Comparison of ENCODE assay signal across 8 cellular contexts in genomic region chr1:229558460-229559335, GRCh38. TPM values are rescaled to one million over a fixed set of nuclear protein-coding genes. Genes with fewer than 3 reads are reported as not detected.
DNase-seq lines count a peak whose midpoint lies in the region; TF ChIP-seq lines count a peak whose summit lies in the region.

Gene ABCB10 (minus strand): TSS chr1:229558707. CDS start chr1:229558652, 55 bp downstream.

- CTCF ChIA-PET in GM10248 (lab: Yijun Ruan, JAX), result interaction anchor here (0.7 to 2.9 kb wide), 29 partner anchors 10 to 551 kb away, joined by 3 to 20 read pairs (median 4); partner anchors contain the start of gene NUP133
- CTCF ChIA-PET in SK-N-SH (lab: Yijun Ruan, JAX), result interaction anchor here (0.6 to 3.7 kb wide), 31 partner anchors 9 to 865 kb away, joined by 3 to 42 read pairs (median 4); partner anchors contain the start of genes NUP133, TAF5L and URB2

- H3K4me1 ChIP-seq in SK-N-SH (ENCODE audit: control insufficient read depth in 1 of 2, insufficient read depth in 2 of 2, low read depth in 1 of 2, low read length in 1 of 2), result peaks cover 0 to 14% of the 10 kb centered on the region in 2 experiments; a peak in 2 of 4 replicates

- no peak; a peak in 1 of 4 replicates for TF ChIP-seq EP300 in SK-N-SH (IDR thresholded peaks at IDR 0.05; ENCODE audit: borderline replicate concordance in 1 of 2, low read depth in 1 of 2, low read length in 1 of 2)

- POLR2A ChIA-PET in GM10248 (lab: Yijun Ruan, JAX) (interaction anchor here (0.9 kb wide), 1 partner anchor 551 kb away, joined by 4 read pairs; no protein-coding TSS in a partner anchor), SK-N-SH (lab: Yijun Ruan, JAX) (interaction anchor here (0.9 to 1.2 kb wide), 5 partner anchors 31 to 69 kb away, joined by 4 to 9 read pairs (median 4); partner anchors contain the start of genes NUP133, TAF5L and URB2)

- peak; percentile 97 for DNase-seq in GM10248 (ENCODE audit: extremely low spot score)
- peak; percentile 94 for DNase-seq in HFFc6
- peak; percentile 95 for DNase-seq in NAMALWA (ENCODE audit: low spot score)
- DNase-seq in SK-N-SH, result peak; percentile 98
- DNase-seq in activated naive CD4-positive, alpha-beta T cell treated with anti-CD3 and anti-CD28 coated beads, Interleukin-2, amount 50 U/mL, for 16 hours, result peak; percentile 87
- peak; percentile 96 for DNase-seq in globus pallidus (ENCODE audit: low spot score)
- DNase-seq in occipital lobe (lab: John Stamatoyannopoulos, UW), result peak; percentile 95

- H3K9me2 ChIP-seq in SK-N-SH, result no peaks in the 10 kb centered on the region

- H3F3A ChIP-seq in SK-N-SH (replicated peaks; ENCODE audit: insufficient read depth), result no peaks in the 10 kb centered on the region

- no peaks in the 10 kb centered on the region for H3K27me3 ChIP-seq in SK-N-SH (ENCODE audit: insufficient read depth)

- H3K27ac Mint-ChIP-seq in HFFc6, result peak within 1 kb of the TSS; percentile 76

- no peaks in the 10 kb centered on the region for H3K9me3 ChIP-seq in SK-N-SH

- H3K4me3 Mint-ChIP-seq in HFFc6, result peak within 1 kb of the TSS; percentile 92

- peak within 1 kb of the TSS; percentile 93 for H3K4me2 ChIP-seq in SK-N-SH

- H3K27ac ChIP-seq in SK-N-SH (ENCODE audit: low read depth in 2 of 2, low read length in 1 of 2) (peak within 1 kb of the TSS; percentile 65 to 75), temporal lobe (ENCODE audit: low read depth, low read length) (peak within 1 kb of the TSS; percentile 56)

- H3K36me3 Mint-ChIP-seq in HFFc6 (ENCODE audit: low read depth), result no peaks in the 10 kb centered on the region

- no peaks in the 10 kb centered on the region; the same call in 1 of the 2 replicates for H3K27me3 Mint-ChIP-seq in HFFc6 (ENCODE audit: insufficient read depth)

- peaks cover 3% of the 10 kb centered on the region for H4K20me1 ChIP-seq in SK-N-SH (ENCODE audit: insufficient read depth)

- 0 out of 2 replicates have a peak, but pooled peaks have one; percentile 35 for TF ChIP-seq RAD21 in SK-N-SH (IDR thresholded peaks at IDR 0.05; ENCODE audit: low read length)

- peak within 1 kb of the TSS; percentile 66 for H3K9ac ChIP-seq in SK-N-SH

- WGBS in SK-N-SH (ENCODE audit: low lambda C conversion rate), result under 1% methylated on average over 12 of the region's 109 CpGs

- H3K9me3 Mint-ChIP-seq in HFFc6, result no peaks in the 10 kb centered on the region

- H3K4me3 ChIP-seq in SK-N-SH (ENCODE audit: low read depth in 2 of 2, low read length in 1 of 2), result peak within 1 kb of the TSS; percentile 72 to 90

- H3K36me3 ChIP-seq in SK-N-SH (replicated peaks in 1 of 2; ENCODE audit: control insufficient read depth in 1 of 2, insufficient read depth in 2 of 2, low read length in 1 of 2), result no peaks in the 10 kb centered on the region

- peaks cover 52% of the 10 kb centered on the region for H3K4me1 Mint-ChIP-seq in HFFc6 (ENCODE audit: low read depth)

- peaks cover 43% of the 10 kb centered on the region for H3K79me2 ChIP-seq in SK-N-SH (ENCODE audit: insufficient read depth)

- peak within 1 kb of the TSS; percentile 96 for H2AFZ ChIP-seq in SK-N-SH (ENCODE audit: low read depth)

- TF ChIP-seq CTCF in GM10248 (IDR thresholded peaks at IDR 0.05; ENCODE audit: control extremely low read depth, extremely low read depth, low read depth, missing control alignments) (peak; percentile 88), HFFc6 (IDR thresholded peaks at IDR 0.05) (peak; percentile 89), SK-N-SH (IDR thresholded peaks at IDR 0.05) (peak; percentile 84)

TF ChIP-seq in SK-N-SH, 30 proteins besides CTCF, POLR2A, EP300 and RAD21:
- TF ChIP-seq PBX3 (IDR thresholded peaks at IDR 0.05), result peak; percentile 19; the same call in 1 of the 2 replicates
- no peak for TF ChIP-seq RXRA (IDR thresholded peaks at IDR 0.05; ENCODE audit: borderline replicate concordance, low read depth)
- TF ChIP-seq FOSL2 (IDR thresholded peaks at IDR 0.05; ENCODE audit: borderline replicate concordance, low read depth), result no peak
- TF ChIP-seq MAX (IDR thresholded peaks at IDR 0.05; ENCODE audit: low read depth), result peak; percentile 90
- TF ChIP-seq CHD2 (IDR thresholded peaks at IDR 0.05; ENCODE audit: low read length, partially characterized antibody), result no peak
- TF ChIP-seq GABPA (IDR thresholded peaks at IDR 0.05; ENCODE audit: low read depth), result peak; percentile 34; the same call in 1 of the 2 replicates
- peak; percentile 83 for TF ChIP-seq SIN3A (IDR thresholded peaks at IDR 0.05; ENCODE audit: borderline replicate concordance, low read depth, low read length)
- TF ChIP-seq RCOR1 (IDR thresholded peaks at IDR 0.05; ENCODE audit: low read length), result 0 out of 2 replicates have a peak, but pooled peaks have one; percentile 20
- TF ChIP-seq YY1 (IDR thresholded peaks at IDR 0.05; ENCODE audit: low read depth), result peak; percentile 67; the same call in 1 of the 2 replicates
- no peak for TF ChIP-seq GATA2 (CRISPR knock-in tag; IDR thresholded peaks at IDR 0.05)
- TF ChIP-seq REST (IDR thresholded peaks at IDR 0.05; ENCODE audit: low read depth, low read length), result no peak
- 0 out of 2 replicates have a peak, but pooled peaks have one; percentile 29 for TF ChIP-seq ELF1 (IDR thresholded peaks at IDR 0.05)
- peak; percentile 26; the same call in 1 of the 2 replicates for TF ChIP-seq TAF1 (IDR thresholded peaks at IDR 0.05; ENCODE audit: borderline replicate concordance, low read depth, low read length)
- peak; percentile 40; the same call in 1 of the 2 replicates for TF ChIP-seq TCF12 (IDR thresholded peaks at IDR 0.05)
- TF ChIP-seq FOXJ3 (CRISPR knock-in tag; IDR thresholded peaks at IDR 0.05), result 0 out of 2 replicates have a peak, but pooled peaks have one; percentile 22
- no peak for TF ChIP-seq MEF2A (IDR thresholded peaks at IDR 0.05; ENCODE audit: borderline replicate concordance, low read depth)
- TF ChIP-seq EZH2phosphoT487 (IDR thresholded peaks at IDR 0.05; ENCODE audit: borderline replicate concordance, low read depth), result no peak
- no peak for TF ChIP-seq POLR2AphosphoS5 (IDR thresholded peaks at IDR 0.05; ENCODE audit: low read depth, low read length)
- TF ChIP-seq NRF1 (IDR thresholded peaks at IDR 0.05; ENCODE audit: low read depth, low read length), result peak; percentile 96
- peak; percentile 100 for TF ChIP-seq MXI1 (IDR thresholded peaks at IDR 0.05; ENCODE audit: low read depth, low read length)

RNA-seq across cellular contexts. Expression of gene ABCB10, which starts in this region (rescaled TPM):
- total RNA-seq in HFFc6 (2021; fragmentation: NEBNext Ultra II Directional; extraction: Animal tissue kit (Norgen Biotek cat#: 25700)), result 10 to 100 TPM; 16.1 to 21.0 (median 18.4) TPM
- 5.7 and 7.4 TPM in 2 replicates for polyA plus RNA-seq in SK-N-SH (2012; rRNA removed)
- polyA plus RNA-seq in SK-N-SH (2012; cell fraction: cytosol; rRNA removed), result 6.8 and 7.7 TPM in 2 replicates
- polyA plus RNA-seq in SK-N-SH (2012; cell fraction: nucleus; rRNA removed), result 6.9 and 9.0 TPM in 2 replicates
- total RNA-seq in occipital lobe (17.3 TPM), temporal lobe (16.2 TPM)

Comparison
In these comparisons a context has a peak if more than half of its experiments do, and no peak if none do; other contexts are left out.
1. Peak in every context shown above with its lines: DNase-seq, H3K4me3 ChIP-seq and H3K27ac ChIP-seq.